ENCODE assay signal across 8 cellular contexts in the genomic region with DNA sequence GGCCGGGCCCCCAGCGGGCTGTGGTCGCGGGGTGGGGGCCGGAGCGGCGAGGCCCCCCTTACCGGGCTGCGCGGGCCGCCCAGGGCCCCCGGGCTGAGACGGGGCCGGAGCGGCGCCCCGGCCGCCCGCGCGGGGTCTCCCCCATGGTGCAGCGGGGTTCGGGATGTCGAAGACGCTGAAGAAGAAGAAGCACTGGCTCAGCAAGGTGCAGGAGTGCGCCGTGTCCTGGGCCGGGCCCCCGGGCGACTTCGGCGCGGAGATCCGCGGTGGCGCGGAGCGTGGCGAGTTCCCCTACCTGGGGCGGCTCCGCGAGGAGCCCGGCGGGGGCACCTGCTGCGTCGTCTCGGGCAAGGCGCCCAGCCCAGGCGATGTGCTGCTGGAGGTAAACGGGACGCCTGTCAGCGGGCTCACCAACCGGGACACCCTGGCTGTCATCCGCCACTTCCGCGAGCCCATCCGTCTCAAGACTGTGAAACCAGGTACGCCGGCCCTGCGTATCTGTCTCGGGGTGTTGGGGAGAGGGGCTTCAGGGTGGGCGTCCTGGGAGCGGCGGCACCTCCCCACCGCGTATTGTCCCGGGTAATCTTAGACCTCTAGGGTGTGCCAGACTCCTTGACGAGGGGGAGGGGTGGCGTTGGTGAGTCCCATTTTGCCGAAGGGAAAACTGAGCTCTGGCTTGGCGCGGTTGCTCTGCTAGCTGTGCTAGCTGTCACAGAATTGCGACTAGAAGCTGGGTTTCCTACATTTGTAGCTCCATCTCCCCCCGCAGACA. TPM values are rescaled to one million over a fixed set of nuclear protein-coding genes. Genes with fewer than 3 reads are reported as not detected.
DNase-seq lines count a peak whose midpoint lies in the region; ATAC-seq and TF ChIP-seq lines count a peak whose summit lies in the region.

No MANE protein-coding gene starts in this region.

- WGBS in IMR-90 (ENCODE audit: extremely low coverage in 2 of 2, insufficient read length in 1 of 2), 2 experiments: 0% methylated on average over 31 of the region's 74 CpGs; no CpG with 5 or more reads in 1 of the 2 experiments

- H2BK120ac ChIP-seq in IMR-90 (ENCODE audit: low read depth, low read length): no peak overlapping the region

- no peak overlapping the region for H3K56ac ChIP-seq in IMR-90 (ENCODE audit: extremely low read depth, insufficient read depth, low read length)

- ATAC-seq in IMR-90 (ENCODE audit: low read depth) (0 out of 2 replicates have a peak, but pooled peaks have one; percentile 0), lower lobe of right lung (peak; percentile 6 to 8), HG02763 (IDR thresholded peaks at IDR 0.05; ENCODE audit: unreplicated experiment) (no peak), HG03521 (IDR thresholded peaks at IDR 0.05; ENCODE audit: unreplicated experiment) (no peak)

- no peak overlapping the region for H2BK20ac ChIP-seq in IMR-90 (ENCODE audit: low read depth, low read length)

- H3K9me1 ChIP-seq in IMR-90 (ENCODE audit: insufficient read depth, low read length): no peaks in the 10 kb centered on the region

- dilution Hi-C loops in IMR-90 (cut with HindIII; ENCODE audit: low sequenced_read_pairs, unreplicated experiment): no loop called here

- in situ Hi-C loops in IMR-90 (cut with MboI; ENCODE audit: low sequenced_read_pairs): no loop called here

- no peak overlapping the region for H4K8ac ChIP-seq in IMR-90 (ENCODE audit: low read depth in 2 of 2, low read length in 2 of 2)

- H3K27me3 ChIP-seq in IMR-90 (ENCODE audit: control insufficient read depth, insufficient read depth, low read length) (no peaks in the 10 kb centered on the region), lower lobe of right lung (ENCODE audit: low read depth) (no peaks in the 10 kb centered on the region)

- 0 out of 2 replicates have a peak overlapping the region, but pooled peaks have one; percentile 2 for H3K14ac ChIP-seq in IMR-90 (replicated peaks; ENCODE audit: low read depth, low read length)

- no peak overlapping the region for H4K91ac ChIP-seq in IMR-90 (ENCODE audit: insufficient read depth, low read depth, low read length)

- POLR2A ChIA-PET in IMR-90 (lab: Charles Lee; ENCODE audit: unreplicated experiment): no interaction called here

- H3K79me1 ChIP-seq in IMR-90 (ENCODE audit: low read depth in 1 of 2, low read length in 2 of 2): peaks cover 14 to 15% of the 10 kb centered on the region in 2 experiments

- H3K36me3 ChIP-seq in IMR-90 (ENCODE audit: control insufficient read depth, insufficient read depth, low read length) (no peaks in the 10 kb centered on the region), lower lobe of right lung (no peaks in the 10 kb centered on the region)

- CTCF ChIA-PET in IMR-90 (lab: Yijun Ruan, JAX): no interaction called here

- peaks cover 2% of the 10 kb centered on the region; the same call in 1 of the 2 replicates for H3K9me3 ChIP-seq in IMR-90 (ENCODE audit: control insufficient read depth, insufficient read depth, low read length)
- H3K9me3 ChIP-seq in lower lobe of right lung: no peaks in the 10 kb centered on the region

- H2BK5ac ChIP-seq in IMR-90 (ENCODE audit: low read depth, low read length, poor library complexity, severe bottlenecking): no peak overlapping the region

- H3K4me2 ChIP-seq in IMR-90 (ENCODE audit: low read depth, low read length): peak overlapping the region; percentile 100

- TF ChIP-seq CTCF in GM12864 (IDR thresholded peaks at IDR 0.05; ENCODE audit: low read depth, low read length, missing control alignments) (peak; percentile 5), IMR-90 (conservative IDR thresholded peaks at IDR 0.05; ENCODE audit: low read depth, low read length) (no peak), coronary artery (IDR thresholded peaks at IDR 0.05) (no peak), lower lobe of right lung (IDR thresholded peaks at IDR 0.05) (no peak)

- H4K20me1 ChIP-seq in IMR-90 (ENCODE audit: insufficient read depth, low read length): peaks cover 5% of the 10 kb centered on the region; the same call in 1 of the 2 replicates

- H2AK9ac ChIP-seq in IMR-90 (replicated peaks; ENCODE audit: low read depth, low read length, poor library complexity): peak overlapping the region; percentile 81

- no peak overlapping the region for H3K18ac ChIP-seq in IMR-90 (ENCODE audit: low read depth, low read length)

- no peak for DNase-seq in GM12864 (ENCODE audit: low read depth)
- DNase-seq in IMR-90: no peak
- peak; percentile 55 for DNase-seq in activated CD4-positive, CD25-positive, alpha-beta regulatory T cell treated with anti-CD3 and anti-CD28 coated beads, Interleukin-2, amount 50 U/mL, for 72 hours
- peak; percentile 80 for DNase-seq in coronary artery (ENCODE audit: low spot score)
- peak; percentile 74 for DNase-seq in lower lobe of right lung
- DNase-seq in stimulated activated CD4-positive, alpha-beta T cell treated with anti-CD3 and anti-CD28 coated beads, TNF-alpha, amount 100 ng/mL, for 1 hour (ENCODE audit: low read depth in 3 of 3, low spot score in 1 of 3): peak in 2 of 3 donors; percentile 3 to 24

- H3K23ac ChIP-seq in IMR-90 (ENCODE audit: low read depth, low read length): peak overlapping the region; percentile 46

- no peak overlapping the region; the same call in 1 of the 2 replicates for H3K4ac ChIP-seq in IMR-90 (ENCODE audit: low read depth, low read length)

- intact Hi-C loops in IMR-90 (cut with micrococcal nuclease) (loop anchor here (2.0 to 10.0 kb wide), 6 partner anchors 61 to 514 kb away; partner anchors contain the start of genes AP4B1, DCLRE1B and RSBN1), lower lobe of right lung (cut with DNase I) (no loop called here)

- TF ChIP-seq RAD21 in IMR-90 (IDR thresholded peaks at IDR 0.05; ENCODE audit: low read length): 0 out of 2 replicates have a peak, but pooled peaks have one; percentile 2

- peak overlapping the region; percentile 3; the same call in 1 of the 2 replicates for H3K27ac ChIP-seq in IMR-90 (ENCODE audit: insufficient read depth, low read length)
- peak overlapping the region; percentile 84 to 96 for H3K27ac ChIP-seq in coronary artery
- peak overlapping the region; percentile 89 for H3K27ac ChIP-seq in lower lobe of right lung

- peak overlapping the region; percentile 27; the same call in 1 of the 2 replicates for H2AK5ac ChIP-seq in IMR-90 (ENCODE audit: low read depth, low read length)

- H3K9ac ChIP-seq in IMR-90 (ENCODE audit: low read depth, low read length): peak overlapping the region; percentile 50

- H2BK15ac ChIP-seq in IMR-90 (ENCODE audit: low read depth, low read length): no peak overlapping the region

- no peak for TF ChIP-seq POLR2A in IMR-90 (IDR thresholded peaks at IDR 0.05; ENCODE audit: low read depth, low read length)

- H3K4me1 ChIP-seq in IMR-90 (ENCODE audit: control insufficient read depth, insufficient read depth, low read length) (peaks cover 6% of the 10 kb centered on the region), lower lobe of right lung (peaks cover 11% of the 10 kb centered on the region)

- H2AFZ ChIP-seq in IMR-90 (replicated peaks; ENCODE audit: low read length, poor library complexity): peak overlapping the region; percentile 94

- no TSS peak for BruUV-seq in IMR-90 (replicated peaks; lab: Mats Ljungman, UMichigan)

- no peak overlapping the region for H4K5ac ChIP-seq in IMR-90 (ENCODE audit: low read depth, low read length)

- H3K4me3 ChIP-seq in GM12864 (ENCODE audit: low read depth, low read length) (peak overlapping the region; percentile 61), IMR-90 (ENCODE audit: insufficient read depth, low read depth, low read length) (peak overlapping the region; percentile 71), coronary artery (peak overlapping the region; percentile 99), lower lobe of right lung (peak overlapping the region; percentile 89)

TF ChIP-seq in IMR-90, 13 proteins besides CTCF, POLR2A, EP300 and RAD21:
- TF ChIP-seq CHD1 (IDR thresholded peaks at IDR 0.05; ENCODE audit: low read depth, low read length) (no peak), RCOR1 (IDR thresholded peaks at IDR 0.05; ENCODE audit: insufficient replicate concordance, low read length) (peak; percentile 60)

RNA-seq across cellular contexts. Expression of gene MAGI3, which starts 0.7 kb away (rescaled TPM):
- total RNA-seq in IMR-90 (2012; rRNA removed) (8.8 and 9.2 TPM in 2 replicates), lower lobe of right lung (69.9 TPM)
- polyA plus RNA-seq in IMR-90 (2012; rRNA removed): 2.4 and 2.5 TPM in 2 replicates
- polyA plus RNA-seq in IMR-90 (2012; cell fraction: cytosol; rRNA removed): 0.75 and 0.86 TPM in 2 replicates
- polyA plus RNA-seq in IMR-90 (2012; cell fraction: nucleus; rRNA removed; ENCODE audit: low replicate concordance): 1.2 and 4.5 TPM in 2 replicates

Comparison
In these comparisons a context has a peak if more than half of its experiments do, and no peak if none do; other contexts are left out.
1. DNase-seq: peak in activated CD4-positive, CD25-positive, alpha-beta regulatory T cell treated with anti-CD3 and anti-CD28 coated beads, Interleukin-2, amount 50 U/mL, for 72 hours (single experiment), coronary artery (single experiment), lower lobe of right lung (single experiment) and stimulated activated CD4-positive, alpha-beta T cell treated with anti-CD3 and anti-CD28 coated beads, TNF-alpha, amount 100 ng/mL, for 1 hour (2 of 3); none in GM12864 (single experiment) and IMR-90 (single experiment).
2. ATAC-seq: peak in IMR-90 (single experiment) and lower lobe of right lung (2 of 2); none in HG02763 (single experiment) and HG03521 (single experiment).
3. H3K27ac ChIP-seq: peak in every context shown above with its lines; median percentile 90 in coronary artery; 89 in lower lobe of right lung; 3 in IMR-90.
4. Peak in every context shown above with its lines, with median percentiles within 50 percentile points of each other: H3K4me3 ChIP-seq.